ENCODE assay signal across 8 cellular contexts in the genomic region with DNA sequence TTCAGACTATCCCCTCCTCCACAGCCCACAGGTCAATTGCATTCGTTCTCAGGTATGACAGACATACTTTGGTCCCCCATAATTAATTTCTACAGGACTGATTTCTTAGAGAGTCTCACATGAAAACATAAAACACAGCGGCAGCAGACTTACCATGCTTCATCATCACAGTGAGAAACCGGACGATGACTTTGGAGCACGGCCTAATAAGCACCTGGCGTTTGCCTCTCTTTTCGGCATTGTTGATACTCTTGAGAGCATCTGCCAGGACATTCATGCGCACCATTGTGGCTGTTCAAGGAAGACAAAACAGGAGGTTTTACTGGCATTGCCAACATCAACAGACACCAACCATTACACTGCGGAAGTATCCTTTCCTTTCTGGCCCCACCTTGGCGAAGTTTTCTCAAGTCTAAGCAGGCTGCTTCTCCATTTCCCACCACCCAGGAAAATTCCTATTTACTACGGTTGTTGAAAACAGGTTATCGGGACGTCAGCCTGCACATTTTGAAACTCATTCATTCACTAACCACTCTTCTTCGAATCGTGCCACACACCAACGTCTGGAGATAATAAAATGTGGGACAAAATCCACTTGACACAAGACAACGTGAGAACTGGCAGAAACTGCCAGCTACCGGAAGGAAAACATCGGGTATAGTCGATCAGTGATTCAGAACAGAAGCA. TPM values are rescaled to one million over a fixed set of nuclear protein-coding genes. Genes with fewer than 3 reads are reported as not detected.
DNase-seq lines count a peak whose midpoint lies in the region; FAIRE-seq and TF ChIP-seq lines count a peak whose summit lies in the region.

No MANE protein-coding gene starts in this region.

- H2BK12ac ChIP-seq in H9 (ENCODE audit: insufficient read length, low read depth, low read length) = no peak overlapping the region

- H4K91ac ChIP-seq in H9 (ENCODE audit: insufficient read length, low read depth, low read length) = no peak overlapping the region

- H3K9me3 Mint-ChIP-seq in H9 = peaks cover 2 to 5% of the 10 kb centered on the region in 2 experiments; a peak in 2 of 5 replicates

- H3K56ac ChIP-seq in H9 (ENCODE audit: insufficient read length, low read depth, low read length) = no peak overlapping the region

- H3K23me2 ChIP-seq in H9 (ENCODE audit: insufficient read length, low read depth, low read length, poor library complexity, severe bottlenecking) = peaks cover 6% of the 10 kb centered on the region

- H3K27ac Mint-ChIP-seq in H9 = peak overlapping the region; percentile 98 to 99 (median 99)

- H3K36me3 Mint-ChIP-seq in H9 (ENCODE audit: insufficient read depth in 1 of 3, low read depth in 3 of 3) = peaks cover 60 to 91% (median 82%) of the 10 kb centered on the region in 3 experiments

- H3K23ac ChIP-seq in H9 (ENCODE audit: insufficient read length, low read depth, low read length) = no peak overlapping the region

- H3K27ac ChIP-seq in H9 (ENCODE audit: insufficient read length, low read depth, low read length) (no peak overlapping the region), SK-N-MC (peak overlapping the region; percentile 94)

- peaks cover 54% of the 10 kb centered on the region for H3K79me2 ChIP-seq in H9 (ENCODE audit: insufficient read depth, low read length)

- H3K9me3 ChIP-seq in H9 (ENCODE audit: control insufficient read depth, low read depth, low read length) (no peaks in the 10 kb centered on the region), SK-N-MC (ENCODE audit: low read depth, low read length) (no peaks in the 10 kb centered on the region), skeletal muscle satellite cell (replicated peaks; ENCODE audit: low read length) (no peaks in the 10 kb centered on the region)

- peak overlapping the region; percentile 99 for H3K4me3 ChIP-seq in SK-N-MC
- H3K4me3 ChIP-seq in foreskin fibroblast (ENCODE audit: low read depth in 1 of 2, low read length in 2 of 2) = peak overlapping the region; percentile 88 to 98
- H3K4me3 ChIP-seq in skeletal muscle satellite cell (ENCODE audit: low read length) = peak overlapping the region; percentile 92

- peaks cover 87% of the 10 kb centered on the region for H3K36me3 ChIP-seq in SK-N-MC (ENCODE audit: insufficient read depth, low read length)
- peaks cover 81% of the 10 kb centered on the region for H3K36me3 ChIP-seq in skeletal muscle satellite cell (ENCODE audit: insufficient read depth, low read length)

- H2BK20ac ChIP-seq in H9 (ENCODE audit: low read depth, low read length, poor library complexity, severe bottlenecking) = no peak overlapping the region

- peaks cover 12% of the 10 kb centered on the region for H3K79me1 ChIP-seq in H9 (ENCODE audit: insufficient read depth, low read depth, low read length, poor library complexity, severe bottlenecking)

- DNase-seq in H9 (no peak), SK-N-MC (ENCODE audit: low read depth, low spot score) (no peak), foreskin fibroblast (no peak), H4 (ENCODE audit: low spot score) (no peak), EL (no peak), NCI-H2081 treated with DMSO at 0.1 percent for 48 hours (lab: John Stamatoyannopoulos, UW) (no peak), HTR-8/SVneo (ENCODE audit: insufficient read length, low spot score) (no peak)

- no peak overlapping the region for H2AK5ac ChIP-seq in H9 (ENCODE audit: insufficient read length, low read length)

- no peak overlapping the region for H3T11ph ChIP-seq in H9 (ENCODE audit: low read length)

- H2BK15ac ChIP-seq in H9 (ENCODE audit: low read depth, low read length) = no peak overlapping the region

- H3K27me3 ChIP-seq in H9 (ENCODE audit: insufficient read depth, low read length) (no peaks in the 10 kb centered on the region), skeletal muscle satellite cell (ENCODE audit: control insufficient read depth, insufficient read depth, low read length) (no peaks in the 10 kb centered on the region)

- H3K4me2 ChIP-seq in H9 (ENCODE audit: insufficient read depth, insufficient read length, low read length) = peak overlapping the region; percentile 98
- peak overlapping the region; percentile 84 for H3K4me2 ChIP-seq in skeletal muscle satellite cell (ENCODE audit: low read length)

- H3K4me1 ChIP-seq in H9 (ENCODE audit: insufficient read depth, low read length) = 0 out of 2 replicates have a peak, but pooled peaks cover 5% of the 10 kb centered on the region
- H3K4me1 ChIP-seq in skeletal muscle satellite cell (ENCODE audit: control insufficient read depth, insufficient read depth, low read length) = peaks cover 39% of the 10 kb centered on the region

- H4K20me1 ChIP-seq in H9 (ENCODE audit: control insufficient read depth, insufficient read depth, insufficient read length) = no peaks in the 10 kb centered on the region

- peaks cover 34 to 43% of the 10 kb centered on the region in 2 experiments for H3K4me1 Mint-ChIP-seq in H9

- no peak for TF ChIP-seq CTCF in H9 (conservative IDR thresholded peaks at IDR 0.05)
- no peak for TF ChIP-seq CTCF in foreskin fibroblast (IDR thresholded peaks at IDR 0.05; ENCODE audit: low read depth, low read length)

- H3K27me3 Mint-ChIP-seq in H9 (ENCODE audit: low read depth) = peaks cover 1% of the 10 kb centered on the region; the same call in 1 of the 2 replicates

- no peak overlapping the region for H2BK5ac ChIP-seq in H9 (ENCODE audit: insufficient read length, low read length)

- H2BK120ac ChIP-seq in H9 (ENCODE audit: low read depth, low read length, poor library complexity, severe bottlenecking) = no peak overlapping the region

- H4K5ac ChIP-seq in H9 (ENCODE audit: insufficient read length, low read depth, low read length) = no peak overlapping the region

- H3K9ac ChIP-seq in H9 (ENCODE audit: extremely low read depth, insufficient read length, low read length) (peak overlapping the region; percentile 99), SK-N-MC (ENCODE audit: insufficient read length) (peak overlapping the region; percentile 100), skeletal muscle satellite cell (ENCODE audit: low read depth, low read length) (peak overlapping the region; percentile 95)

- H3K14ac ChIP-seq in H9 (ENCODE audit: insufficient read depth, low read length) = no peak overlapping the region

- WGBS in H9 (ENCODE audit: extremely low coverage, insufficient read length, low lambda C conversion rate) = no CpG with 5 or more reads among the region's 20 CpGs

- H3K4me3 Mint-ChIP-seq in H9 = peak overlapping the region; percentile 96 to 97

- no peak for FAIRE-seq in HTR-8/SVneo (lab: Jason Lieb, UNC)

- H2AFZ ChIP-seq in H9 (ENCODE audit: low read length) = no peak overlapping the region

- no peak overlapping the region for H3K18ac ChIP-seq in H9 (ENCODE audit: insufficient read length, low read depth, low read length)

- no peak overlapping the region for H4K8ac ChIP-seq in H9 (replicated peaks; ENCODE audit: insufficient read length, low read depth, low read length)

- no peak overlapping the region for H3K4ac ChIP-seq in H9 (ENCODE audit: low read depth, low read length)

RNA-seq across cellular contexts. Expression of a gene that starts 1.2 kb away (rescaled TPM):
- total RNA-seq in H9 (2021) = 1,968 and 1,990 TPM in 2 replicates
- 1,057 and 1,884 TPM in 2 replicates for total RNA-seq in skeletal muscle satellite cell (2012; rRNA removed)
- 2,270 and 2,380 TPM in 2 replicates for total RNA-seq in H4 (2014; rRNA removed; shearing (Covaris generic))

RNA-seq across cellular contexts. Expression of a gene that starts 12.4 kb away (rescaled TPM):
- total RNA-seq in H9 (2021) = 197 and 205 TPM in 2 replicates
- 155 and 185 TPM in 2 replicates for total RNA-seq in skeletal muscle satellite cell (2012; rRNA removed)
- 291 and 353 TPM in 2 replicates for total RNA-seq in H4 (2014; rRNA removed; shearing (Covaris generic))
